1 cellular context compared by ENCODE assay signal in genomic region chr5:33852327-33852726, GRCh38.
TF ChIP-seq lines count a peak whose summit lies in the region.

No MANE protein-coding gene starts in this region.

TF ChIP-seq in WTC11, 78 proteins besides CTCF, POLR2A, EP300 and RAD21 (continued from another document):
- TF ChIP-seq ARID4B (CRISPR knock-in tag; IDR thresholded peaks at IDR 0.05; ENCODE audit: borderline replicate concordance) (no peak), ZNF532 (CRISPR knock-in tag; IDR thresholded peaks at IDR 0.05; ENCODE audit: borderline replicate concordance) (no peak), RORB (CRISPR knock-in tag; IDR thresholded peaks at IDR 0.05) (no peak), USF2 (CRISPR knock-in tag; IDR thresholded peaks at IDR 0.05) (no peak), E2F1 (CRISPR knock-in tag; IDR thresholded peaks at IDR 0.05) (no peak), ZNF232 (CRISPR knock-in tag; IDR thresholded peaks at IDR 0.05) (no peak), GABPB1 (CRISPR knock-in tag; IDR thresholded peaks at IDR 0.05) (no peak), ZBTB21 (CRISPR knock-in tag; IDR thresholded peaks at IDR 0.05; ENCODE audit: borderline replicate concordance) (no peak)
